Comparison of ENCODE assay signal across 17 cellular contexts in genomic region chr3:42680806-42681205, GRCh38. TPM values are rescaled to one million over a fixed set of nuclear protein-coding genes. Genes with fewer than 3 reads are reported as not detected.
DNase-seq lines count a peak whose midpoint lies in the region; ATAC-seq and TF ChIP-seq lines count a peak whose summit lies in the region.
"Had no signal": no experiment of that assay in that cellular context is flagged by ENCODE, and none has a peak within 500 bp of the region (broad histone marks: within the 10 kb centered on the region; RNA-seq: fewer than 3 reads in every experiment).

No MANE protein-coding gene starts in this region.

- no peak for TF ChIP-seq EP300 in sigmoid colon (IDR thresholded peaks at IDR 0.05)

- in situ Hi-C loops in G401 (cut with HindIII; ENCODE audit: low sequenced_read_pairs) = no loop called here

- no peak for TF ChIP-seq POLR2A in sigmoid colon (IDR thresholded peaks at IDR 0.05)

- DNase-seq in EH (ENCODE audit: low read depth) (peak; percentile 47), amniotic epithelial cell (ENCODE audit: low read depth) (peak; percentile 13), fibroblast of the aortic adventitia (ENCODE audit: low read depth) (peak; percentile 44), sigmoid colon (peak; percentile 25), G401 (ENCODE audit: low spot score) (no peak), smooth muscle cell (lab: John Stamatoyannopoulos, UW; ENCODE audit: unreplicated experiment) (no peak)
- DNase-seq: C1 segment of cervical spinal cord, DMS79 treated with DMSO at 0.1 percent for 48 hours, GDM1, NCI-H187, NCI-H82, PC-3, SJCRH30 had no signal

- no peak for ATAC-seq in GM19324 (IDR thresholded peaks at IDR 0.05; ENCODE audit: low FRiP score, unreplicated experiment)
- ATAC-seq: PC-3 had no signal

- no peaks in the 10 kb centered on the region for H3F3A ChIP-seq in smooth muscle cell (ENCODE audit: low read depth)

- H4K20me1 ChIP-seq in smooth muscle cell (ENCODE audit: low read depth) = no peaks in the 10 kb centered on the region

- peaks cover 0 to 28% (median 23%) of the 10 kb centered on the region in 4 donors for H3K4me1 ChIP-seq in sigmoid colon
- no peaks in the 10 kb centered on the region for H3K4me1 ChIP-seq in smooth muscle cell (ENCODE audit: low read depth)

- intact Hi-C loops in sigmoid colon (cut with DNase I) = no loop called here

- no peaks in the 10 kb centered on the region for H3K36me3 ChIP-seq in sigmoid colon
- H3K36me3 ChIP-seq in smooth muscle cell (ENCODE audit: low read depth) = no peaks in the 10 kb centered on the region
- H3K36me3 ChIP-seq: SJCRH30 had no signal

- WGBS in sigmoid colon, 2 donors = 83 to 89% methylated on average over 4 of the region's 4 CpGs
- 86% methylated on average over 4 of the region's 4 CpGs for WGBS in smooth muscle cell (ENCODE audit: low lambda C conversion rate)

- H3K4me3 ChIP-seq in fibroblast of the aortic adventitia (ENCODE audit: low read depth, low read length) (no peak overlapping the region), sigmoid colon (no peak overlapping the region), smooth muscle cell (no peak overlapping the region)
- H3K4me3 ChIP-seq: SJCRH30 had no signal

- H2AFZ ChIP-seq in smooth muscle cell (ENCODE audit: low read depth) = no peak overlapping the region

- H3K4me2 ChIP-seq in smooth muscle cell = no peak overlapping the region

- H3K79me2 ChIP-seq in smooth muscle cell (ENCODE audit: low read depth) = no peaks in the 10 kb centered on the region

- H3K9me3 ChIP-seq in sigmoid colon = no peaks in the 10 kb centered on the region
- H3K9me3 ChIP-seq in smooth muscle cell (replicated peaks; ENCODE audit: low read depth) = no peaks in the 10 kb centered on the region
- H3K9me3 ChIP-seq: SJCRH30 had no signal

- peaks cover 0 to under 1% (median 0%) of the 10 kb centered on the region in 3 donors for H3K27me3 ChIP-seq in sigmoid colon
- no peaks in the 10 kb centered on the region for H3K27me3 ChIP-seq in smooth muscle cell (ENCODE audit: low read depth)
- H3K27me3 ChIP-seq: SJCRH30 had no signal

- TF ChIP-seq CTCF in fibroblast of the aortic adventitia (IDR thresholded peaks at IDR 0.05; ENCODE audit: insufficient read depth, low read length) = no peak
- TF ChIP-seq CTCF in sigmoid colon (IDR thresholded peaks at IDR 0.05) = no peak
- no peak for TF ChIP-seq CTCF in smooth muscle cell (IDR thresholded peaks at IDR 0.05; ENCODE audit: borderline replicate concordance, insufficient read depth, poor library complexity, severe bottlenecking)

- H3K27ac ChIP-seq in sigmoid colon = no peak overlapping the region
- H3K27ac ChIP-seq in smooth muscle cell (ENCODE audit: low read depth) = no peak overlapping the region

- no peak overlapping the region for H3K9ac ChIP-seq in smooth muscle cell (ENCODE audit: low read depth)

RNA-seq across cellular contexts. Expression of gene KLHL40, which starts 4.5 kb away (rescaled TPM):
- total RNA-seq in fibroblast of the aortic adventitia (ENCODE audit: low replicate concordance) = not detected in 2 replicates
- under 1 TPM in 1 of 4 donors, not detected in 3; under 0.01 TPM for total RNA-seq in sigmoid colon
- polyA plus RNA-seq in sigmoid colon = not detected
- total RNA-seq in G401 (2014; rRNA removed; shearing (Covaris generic)) = not detected in 2 replicates
- not detected in 2 replicates for total RNA-seq in smooth muscle cell
- polyA plus RNA-seq in smooth muscle cell = not detected in 2 replicates
- total RNA-seq: H1, HT1080, NCI-H460, PC-3 had no signal

RNA-seq across cellular contexts. Expression of gene HHATL, which starts 21.8 kb away (rescaled TPM):
- total RNA-seq in fibroblast of the aortic adventitia (ENCODE audit: low replicate concordance) = not detected in 2 replicates
- not detected for total RNA-seq in sigmoid colon
- polyA plus RNA-seq in sigmoid colon = 1 to 10 TPM in 1 of 3 donors, under 1 TPM in 1, not detected in 1; 0.31 to 1.4 TPM
- not detected in 2 replicates for total RNA-seq in G401 (2014; rRNA removed; shearing (Covaris generic))
- not detected in 2 replicates for total RNA-seq in smooth muscle cell
- not detected in 2 replicates for polyA plus RNA-seq in smooth muscle cell
- total RNA-seq: H1, HT1080, NCI-H460, PC-3, SJCRH30 had no signal

RNA-seq across cellular contexts. Expression of gene ZBTB47, which starts 27.3 kb away (rescaled TPM):
- total RNA-seq in fibroblast of the aortic adventitia (ENCODE audit: low replicate concordance) (22.3 and 41.8 TPM in 2 replicates), sigmoid colon (10 to 100 TPM; 34.9 to 74.8 (median 56.9) TPM), smooth muscle cell (6.5 and 7.7 TPM in 2 replicates)
- polyA plus RNA-seq in sigmoid colon (10 to 100 TPM in 1 of 3 donors, 1 to 10 TPM in 2; 6.2 to 21.0 (median 9.5) TPM), smooth muscle cell (4.6 TPM in 2 replicates)
- total RNA-seq in G401 (2014; rRNA removed; shearing (Covaris generic)) = 12.7 and 16.1 TPM in 2 replicates

Comparison
In these comparisons a context has a peak if more than half of its experiments do, and no peak if none do; other contexts are left out.
1. DNase-seq: peak in EH (single experiment), amniotic epithelial cell (single experiment), fibroblast of the aortic adventitia (single experiment) and sigmoid colon (single experiment); none in G401 (single experiment) and smooth muscle cell (single experiment).